Comparison of ENCODE assay signal across 12 cellular contexts in the genomic region with DNA sequence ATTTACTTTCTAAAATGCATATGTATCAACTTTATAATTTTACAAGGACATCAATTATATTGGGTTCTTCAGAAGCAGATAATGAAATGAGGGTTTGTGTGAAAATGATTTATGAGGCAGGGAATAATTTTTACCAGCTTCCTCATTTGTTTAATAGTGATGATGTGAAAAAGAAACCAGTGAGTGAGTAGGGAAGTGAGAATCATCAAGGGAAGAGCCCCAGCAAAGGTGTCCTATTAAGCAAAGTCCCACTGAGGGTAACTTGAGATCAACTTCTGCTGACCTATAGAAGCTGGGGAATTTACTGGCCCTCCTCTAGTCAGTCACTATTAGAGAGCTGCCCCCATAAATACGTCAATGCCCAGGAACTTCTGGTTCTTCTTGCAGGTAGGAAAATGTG.
DNase-seq lines count a peak whose midpoint lies in the region; ATAC-seq, FAIRE-seq and TF ChIP-seq lines count a peak whose summit lies in the region.
"Had no signal": no experiment of that assay in that cellular context is flagged by ENCODE, and none has a peak within 500 bp of the region (broad histone marks: within the 10 kb centered on the region; RNA-seq: fewer than 3 reads in every experiment).

No MANE protein-coding gene starts in this region.

- TF ChIP-seq CTCF in GM20000 (IDR thresholded peaks at IDR 0.05; ENCODE audit: extremely low read depth, missing control alignments) (no peak), Peyer's patch (IDR thresholded peaks at IDR 0.05) (no peak), smooth muscle cell (IDR thresholded peaks at IDR 0.05; ENCODE audit: borderline replicate concordance, insufficient read depth, poor library complexity, severe bottlenecking) (no peak)

- no peak overlapping the region for H3K4me3 ChIP-seq in Peyer's patch
- no peak overlapping the region for H3K4me3 ChIP-seq in smooth muscle cell

- H4K20me1 ChIP-seq in smooth muscle cell (ENCODE audit: low read depth), result no peaks in the 10 kb centered on the region

- H2AFZ ChIP-seq in smooth muscle cell (ENCODE audit: low read depth), result no peak overlapping the region

- no peak overlapping the region for H3K4me2 ChIP-seq in smooth muscle cell

- TF ChIP-seq POLR2A in Peyer's patch (IDR thresholded peaks at IDR 0.05), result no peak

- H3K36me3 ChIP-seq in Peyer's patch (no peaks in the 10 kb centered on the region), smooth muscle cell (ENCODE audit: low read depth) (no peaks in the 10 kb centered on the region)

- peak; percentile 4 for DNase-seq in GM20000 (ENCODE audit: low spot score)
- no peak for DNase-seq in Peyer's patch
- no peak for DNase-seq in activated CD4-positive, alpha-beta T cell treated with anti-CD3 and anti-CD28 coated beads, Interleukin-2, amount 50 U/mL, for 1 hour
- no peak for DNase-seq in frontal cortex (ENCODE audit: low spot score in 2 of 2)
- DNase-seq in smooth muscle cell (lab: John Stamatoyannopoulos, UW; ENCODE audit: unreplicated experiment), result no peak
- DNase-seq: cerebellar nuclear complex; head of caudate nucleus; naive thymus-derived CD4-positive, alpha-beta T cell had no signal

- ATAC-seq in GM18502 (IDR thresholded peaks at IDR 0.05; ENCODE audit: poor library complexity, unreplicated experiment) (peak; percentile 66), HG02884 (IDR thresholded peaks at IDR 0.05; ENCODE audit: unreplicated experiment) (peak; percentile 67), HG03565 (IDR thresholded peaks at IDR 0.05; ENCODE audit: unreplicated experiment) (peak; percentile 91)
- ATAC-seq: naive thymus-derived CD4-positive, alpha-beta T cell had no signal

- H3K79me2 ChIP-seq in smooth muscle cell (ENCODE audit: low read depth), result no peaks in the 10 kb centered on the region

- 91% methylated on average over 1 of the region's 1 CpG for WGBS in smooth muscle cell (ENCODE audit: low lambda C conversion rate)

- FAIRE-seq in frontal cortex (lab: Jason Lieb, UNC), result no peak
- FAIRE-seq: endothelial cell of umbilical vein had no signal

- H3K27ac ChIP-seq in Peyer's patch, result no peak overlapping the region
- no peak overlapping the region for H3K27ac ChIP-seq in smooth muscle cell (ENCODE audit: low read depth)

- H3K27me3 ChIP-seq in Peyer's patch (no peaks in the 10 kb centered on the region), smooth muscle cell (ENCODE audit: low read depth) (no peaks in the 10 kb centered on the region)

- H3K9me3 ChIP-seq in Peyer's patch (no peaks in the 10 kb centered on the region), smooth muscle cell (replicated peaks; ENCODE audit: low read depth) (no peaks in the 10 kb centered on the region)

- no peaks in the 10 kb centered on the region for H3K4me1 ChIP-seq in Peyer's patch
- H3K4me1 ChIP-seq in smooth muscle cell (ENCODE audit: low read depth), result no peaks in the 10 kb centered on the region

- H3F3A ChIP-seq in smooth muscle cell (ENCODE audit: low read depth), result no peaks in the 10 kb centered on the region

- no peak overlapping the region for H3K9ac ChIP-seq in smooth muscle cell (ENCODE audit: low read depth)
